ENCODE assay signal across 8 cellular contexts in genomic region chr4:3480528-3481112, GRCh38. TPM values are rescaled to one million over a fixed set of nuclear protein-coding genes. Genes with fewer than 3 reads are reported as not detected.
DNase-seq lines count a peak whose midpoint lies in the region; ATAC-seq and TF ChIP-seq lines count a peak whose summit lies in the region.

No MANE protein-coding gene starts in this region.

- POLR2A ChIA-PET in activated CD8-positive, alpha-beta T cell treated with anti-CD3 and anti-CD28 coated beads for 36 hours (lab: Charles Lee), result no interaction called here

- ATAC-seq in HG02798 (IDR thresholded peaks at IDR 0.05; ENCODE audit: poor library complexity, unreplicated experiment) (peak; percentile 55), GM18907 (IDR thresholded peaks at IDR 0.05; ENCODE audit: unreplicated experiment) (no peak)
- ATAC-seq in activated CD8-positive, alpha-beta T cell treated with anti-CD3 and anti-CD28 coated beads for 36 hours, result peak; percentile 96

- H3K36me3 ChIP-seq in effector memory CD4-positive, alpha-beta T cell (ENCODE audit: control insufficient read depth, insufficient read depth, low read length), result no peaks in the 10 kb centered on the region

- no peaks in the 10 kb centered on the region for H3K9me3 Mint-ChIP-seq in activated CD8-positive, alpha-beta T cell treated with anti-CD3 and anti-CD28 coated beads for 36 hours

- no peak overlapping the region for H3K4me3 Mint-ChIP-seq in activated CD8-positive, alpha-beta T cell treated with anti-CD3 and anti-CD28 coated beads for 36 hours

- peaks cover 10% of the 10 kb centered on the region for H3K4me1 ChIP-seq in effector memory CD4-positive, alpha-beta T cell (ENCODE audit: control insufficient read depth, insufficient read depth, low read length, poor library complexity, severe bottlenecking)

- no peaks in the 10 kb centered on the region for H3K9me3 ChIP-seq in effector memory CD4-positive, alpha-beta T cell (ENCODE audit: control insufficient read depth, low read length)

- H3K27ac ChIP-seq in effector memory CD4-positive, alpha-beta T cell (ENCODE audit: insufficient read depth, low read length, poor library complexity, severe bottlenecking), result no peak overlapping the region

- DNase-seq in Daoy (ENCODE audit: low read depth) (peak; percentile 79), NCI-H69 (lab: John Stamatoyannopoulos, UW) (peak; percentile 79), lung microvascular endothelial cell (ENCODE audit: low read depth in 2 of 2) (peak; percentile 64 to 71)
- peak; percentile 83 for DNase-seq in activated CD8-positive, alpha-beta T cell treated with anti-CD3 and anti-CD28 coated beads for 36 hours
- peak; percentile 32 to 53 (median 37) for DNase-seq in effector memory CD4-positive, alpha-beta T cell
- DNase-seq in stimulated activated CD8-positive, alpha-beta memory T cell treated with anti-CD3 and anti-CD28 coated beads, Interleukin-15, amount 100 ng/mL, for 24 hours (ENCODE audit: low read depth), result peak; percentile 59

- intact Hi-C loops in activated CD8-positive, alpha-beta T cell treated with anti-CD3 and anti-CD28 coated beads for 36 hours (cut with micrococcal nuclease), result no loop called here

- peak; percentile 99 for TF ChIP-seq CTCF in activated CD8-positive, alpha-beta T cell treated with anti-CD3 and anti-CD28 coated beads for 36 hours (IDR thresholded peaks at IDR 0.05)

- peaks cover 14% of the 10 kb centered on the region for H3K27me3 ChIP-seq in effector memory CD4-positive, alpha-beta T cell (replicated peaks; ENCODE audit: control insufficient read depth, insufficient read depth, low read length, poor library complexity, severe bottlenecking)

- peaks cover 5% of the 10 kb centered on the region for H3K27me3 Mint-ChIP-seq in activated CD8-positive, alpha-beta T cell treated with anti-CD3 and anti-CD28 coated beads for 36 hours

- CTCF ChIA-PET in activated CD8-positive, alpha-beta T cell treated with anti-CD3 and anti-CD28 coated beads for 36 hours (lab: Charles Lee), result interaction anchor here (0.6 to 2.8 kb wide), 34 partner anchors 8 to 390 kb away, joined by 3 to 24 read pairs (median 4); no protein-coding TSS in a partner anchor

- H3K4me3 ChIP-seq in effector memory CD4-positive, alpha-beta T cell (ENCODE audit: insufficient read depth, low read depth, low read length, poor library complexity, severe bottlenecking), result no peak overlapping the region

- no peaks in the 10 kb centered on the region for H3K36me3 Mint-ChIP-seq in activated CD8-positive, alpha-beta T cell treated with anti-CD3 and anti-CD28 coated beads for 36 hours (ENCODE audit: low read depth)

- no peak overlapping the region for H3K27ac Mint-ChIP-seq in activated CD8-positive, alpha-beta T cell treated with anti-CD3 and anti-CD28 coated beads for 36 hours

- H3K4me1 Mint-ChIP-seq in activated CD8-positive, alpha-beta T cell treated with anti-CD3 and anti-CD28 coated beads for 36 hours (ENCODE audit: low read depth), result peaks cover 3% of the 10 kb centered on the region

RNA-seq across cellular contexts. Expression of gene DOK7, which starts 17.5 kb away (rescaled TPM):
- 0.11 and 2.0 TPM in 2 replicates for total RNA-seq in Daoy (2014; rRNA removed; shearing (Covaris generic))
- total RNA-seq in activated CD8-positive, alpha-beta T cell treated with anti-CD3 and anti-CD28 coated beads for 36 hours, result not detected
- not detected in 2 replicates for total RNA-seq in lung microvascular endothelial cell

RNA-seq across cellular contexts. Expression of gene HGFAC, which starts 38.9 kb away (rescaled TPM):
- total RNA-seq in Daoy (2014; rRNA removed; shearing (Covaris generic)), result not detected in 2 replicates
- total RNA-seq in activated CD8-positive, alpha-beta T cell treated with anti-CD3 and anti-CD28 coated beads for 36 hours, result not detected
- 0.20 TPM in 1 of 2 replicates, not detected in the other for total RNA-seq in lung microvascular endothelial cell

RNA-seq across cellular contexts. Expression of gene LRPAP1, which starts 51.6 kb away (rescaled TPM):
- total RNA-seq in Daoy (2014; rRNA removed; shearing (Covaris generic)), result 110 and 113 TPM in 2 replicates
- 10 to 100 TPM; 46.0 to 49.8 TPM for total RNA-seq in activated CD8-positive, alpha-beta T cell treated with anti-CD3 and anti-CD28 coated beads for 36 hours
- 27.0 and 31.9 TPM in 2 replicates for total RNA-seq in lung microvascular endothelial cell
